ENCODE assay signal across 1 cellular context in genomic region chr2:196307775-196308174, GRCh38.
TF ChIP-seq lines count a peak whose summit lies in the region.

No MANE protein-coding gene starts in this region.

TF ChIP-seq in IMR-90, 13 proteins besides CTCF, POLR2A, EP300 and RAD21 (continued from another document):
- no peak for TF ChIP-seq CEBPB (IDR thresholded peaks at IDR 0.05; ENCODE audit: low read depth, low read length)
- no peak for TF ChIP-seq RFX5 (IDR thresholded peaks at IDR 0.05; ENCODE audit: low read depth, low read length)
- TF ChIP-seq ELK1 (IDR thresholded peaks at IDR 0.05; ENCODE audit: borderline replicate concordance, low read depth, low read length): no peak
- no peak for TF ChIP-seq NFE2L2 (IDR thresholded peaks at IDR 0.05; ENCODE audit: low read depth, low read length)
- TF ChIP-seq USF2 (IDR thresholded peaks at IDR 0.05; ENCODE audit: low read depth, low read length): no peak
- no peak for TF ChIP-seq FOS (IDR thresholded peaks at IDR 0.05; ENCODE audit: low read depth, low read length)
